In genomic region chr9:8718121-8718725, GRCh38 we compare ENCODE assay signal across 12 cellular contexts.
DNase-seq lines count a peak whose midpoint lies in the region; ATAC-seq and TF ChIP-seq lines count a peak whose summit lies in the region.
"Had no signal": no experiment of that assay in that cellular context is flagged by ENCODE, and none has a peak within 500 bp of the region (broad histone marks: within the 10 kb centered on the region; RNA-seq: fewer than 3 reads in every experiment).

No MANE protein-coding gene starts in this region.

- H4K20me1 ChIP-seq in smooth muscle cell (ENCODE audit: low read depth) = no peaks in the 10 kb centered on the region

- H3K36me3 ChIP-seq in gastroesophageal sphincter (no peaks in the 10 kb centered on the region), smooth muscle cell (ENCODE audit: low read depth) (no peaks in the 10 kb centered on the region)

- H3K4me1 ChIP-seq in gastroesophageal sphincter (peaks cover 0 to 10% (median 2%) of the 10 kb centered on the region in 3 donors), smooth muscle cell (ENCODE audit: low read depth) (peaks cover 25% of the 10 kb centered on the region)
- H3K4me1 ChIP-seq: A549 had no signal

- 11 to 18% methylated on average over 3 to 4 of the region's 4 CpGs for WGBS in gastroesophageal sphincter (ENCODE audit: low coverage in 1 of 2), 2 donors
- 29% methylated on average over 4 of the region's 4 CpGs for WGBS in smooth muscle cell (ENCODE audit: low lambda C conversion rate)

- H3K27me3 Mint-ChIP-seq in natural killer cell (ENCODE audit: low read depth in 2 of 2) = no peaks in the 10 kb centered on the region
- H3K27me3 Mint-ChIP-seq: dendritic cell treated with granulocyte-macrophage colony-stimulating factor and Interleukin-4, amounts not matched to agents 40 ng/mL and 50 ng/mL, for 4 days had no signal

- peaks cover 12% of the 10 kb centered on the region for H3F3A ChIP-seq in smooth muscle cell (ENCODE audit: low read depth)

- H3K4me2 ChIP-seq in smooth muscle cell = peak overlapping the region; percentile 72
- H3K4me2 ChIP-seq: A549 had no signal

- peak; percentile 53 for DNase-seq in NCI-H2107 treated with DMSO at 0.1 percent for 48 hours (lab: John Stamatoyannopoulos, UW; ENCODE audit: unreplicated experiment)
- no peak for DNase-seq in NCI-H2107 (lab: John Stamatoyannopoulos, UW)
- DNase-seq in amniotic epithelial cell (ENCODE audit: low read depth) = peak; percentile 0
- DNase-seq in smooth muscle cell (lab: John Stamatoyannopoulos, UW; ENCODE audit: unreplicated experiment) = no peak
- DNase-seq in natural killer cell = no peak
- DNase-seq in activated CD4-positive, alpha-beta T cell treated with anti-CD3 and anti-CD28 coated beads for 1 hour = no peak
- DNase-seq in KBM-7 = no peak
- DNase-seq: NCI-H1105 treated with DMSO at 0.1 percent for 48 hours; stimulated activated CD4-positive, alpha-beta T cell treated with anti-CD3 and anti-CD28 coated beads, Interleukin-12 subunit alpha, Interleukin-12 subunit beta, amount 100 ng/mL, for 4 hours had no signal

- no peak overlapping the region for H3K27ac ChIP-seq in gastroesophageal sphincter
- H3K27ac ChIP-seq in smooth muscle cell (ENCODE audit: low read depth) = peak overlapping the region; percentile 81
- H3K27ac ChIP-seq: A549 had no signal

- peak; percentile 55 for ATAC-seq in gastroesophageal sphincter
- no peak for ATAC-seq in natural killer cell
- ATAC-seq: A549 had no signal

- H3K9me3 Mint-ChIP-seq in natural killer cell = peaks cover 0 to 3% of the 10 kb centered on the region in 2 donors

- H3K4me3 ChIP-seq in gastroesophageal sphincter = peak overlapping the region in 1 of 2 donors; percentile 6
- no peak overlapping the region for H3K4me3 ChIP-seq in smooth muscle cell
- H3K4me3 ChIP-seq: A549 had no signal

- H3K36me3 Mint-ChIP-seq in natural killer cell = no peaks in the 10 kb centered on the region

- no peaks in the 10 kb centered on the region for H3K4me1 Mint-ChIP-seq in natural killer cell

- TF ChIP-seq POLR2A in gastroesophageal sphincter (IDR thresholded peaks at IDR 0.05) = no peak

- H3K9me3 ChIP-seq in gastroesophageal sphincter = no peaks in the 10 kb centered on the region
- no peaks in the 10 kb centered on the region for H3K9me3 ChIP-seq in smooth muscle cell (replicated peaks; ENCODE audit: low read depth)
- H3K9me3 ChIP-seq: A549 had no signal

- H3K9ac ChIP-seq in smooth muscle cell (ENCODE audit: low read depth) = no peak overlapping the region

- H2AFZ ChIP-seq in smooth muscle cell (ENCODE audit: low read depth) = no peak overlapping the region

- H3K27me3 ChIP-seq in gastroesophageal sphincter (no peaks in the 10 kb centered on the region), smooth muscle cell (ENCODE audit: low read depth) (no peaks in the 10 kb centered on the region)

- TF ChIP-seq CTCF in gastroesophageal sphincter (IDR thresholded peaks at IDR 0.05) = no peak
- TF ChIP-seq CTCF in smooth muscle cell (IDR thresholded peaks at IDR 0.05; ENCODE audit: borderline replicate concordance, insufficient read depth, poor library complexity, severe bottlenecking) = no peak
- no peak for TF ChIP-seq CTCF in natural killer cell (IDR thresholded peaks at IDR 0.05)

- no peak overlapping the region for H3K27ac Mint-ChIP-seq in natural killer cell
- H3K27ac Mint-ChIP-seq: dendritic cell treated with granulocyte-macrophage colony-stimulating factor and Interleukin-4, amounts not matched to agents 40 ng/mL and 50 ng/mL, for 4 days had no signal

- no peak for TF ChIP-seq EP300 in gastroesophageal sphincter (IDR thresholded peaks at IDR 0.05)

- intact Hi-C loops in natural killer cell (cut with micrococcal nuclease) = no loop called here

- in situ Hi-C loops in KBM-7 (cut with MboI; ENCODE audit: low pct_unique_long_range_greater_than_20kb, low sequenced_read_pairs) = no loop called here

- peaks cover 14% of the 10 kb centered on the region for H3K79me2 ChIP-seq in smooth muscle cell (ENCODE audit: low read depth)

- H3K4me3 Mint-ChIP-seq in natural killer cell = no peak overlapping the region
- H3K4me3 Mint-ChIP-seq: dendritic cell treated with granulocyte-macrophage colony-stimulating factor and Interleukin-4, amounts not matched to agents 40 ng/mL and 50 ng/mL, for 4 days had no signal

Comparison
In these comparisons a context has a peak if more than half of its experiments do, and no peak if none do; other contexts are left out.
1. DNase-seq: peak in NCI-H2107 treated with DMSO at 0.1 percent for 48 hours (single experiment) and amniotic epithelial cell (single experiment); none in NCI-H2107 (single experiment), smooth muscle cell (single experiment), natural killer cell (single experiment), activated CD4-positive, alpha-beta T cell treated with anti-CD3 and anti-CD28 coated beads for 1 hour (single experiment) and KBM-7 (single experiment).